In genomic region chr16:15835136-15835878, GRCh38 we compare ENCODE assay signal across 26 cellular contexts. TPM values are rescaled to one million over a fixed set of nuclear protein-coding genes. Genes with fewer than 3 reads are reported as not detected.
DNase-seq lines count a peak whose midpoint lies in the region; ATAC-seq, FAIRE-seq and TF ChIP-seq lines count a peak whose summit lies in the region.
"Had no signal": no experiment of that assay in that cellular context is flagged by ENCODE, and none has a peak within 500 bp of the region (broad histone marks: within the 10 kb centered on the region; RNA-seq: fewer than 3 reads in every experiment).

No MANE protein-coding gene starts in this region.

- POLR2A ChIA-PET in activated CD8-positive, alpha-beta T cell treated with anti-CD3 and anti-CD28 coated beads, Interleukin-2, amount 10 ng/mL, durations not matched to agents 7 days and 5 days (lab: Charles Lee) = no interaction called here

- H3K9me3 ChIP-seq in breast epithelium (no peaks in the 10 kb centered on the region), mammary epithelial cell (replicated peaks; ENCODE audit: insufficient read depth, low read length) (no peaks in the 10 kb centered on the region), neutrophil (no peaks in the 10 kb centered on the region), uterus (no peaks in the 10 kb centered on the region), small intestine (ENCODE audit: control insufficient read depth, low read depth) (no peaks in the 10 kb centered on the region)
- H3K9me3 ChIP-seq: ovary, right atrium auricular region had no signal

- dilution Hi-C loops in mammary epithelial cell (cut with HindIII; ENCODE audit: low sequenced_read_pairs) = no loop called here

- H3K4me1 ChIP-seq in breast epithelium (no peaks in the 10 kb centered on the region), mammary epithelial cell (ENCODE audit: insufficient read depth, low read length) (no peaks in the 10 kb centered on the region), neutrophil (ENCODE audit: control insufficient read depth in 1 of 2, insufficient read depth in 1 of 2, low read depth in 1 of 2, low read length in 1 of 2) (peaks cover 24 to 31% of the 10 kb centered on the region in 2 experiments), uterus (peaks cover 0 to 6% of the 10 kb centered on the region in 2 donors), small intestine (ENCODE audit: control insufficient read depth in 2 of 2, insufficient read depth in 1 of 2, low read depth in 1 of 2, low read length in 1 of 2) (no peaks in the 10 kb centered on the region)

- no peaks in the 10 kb centered on the region for H3K36me3 Mint-ChIP-seq in activated CD8-positive, alpha-beta T cell treated with anti-CD3 and anti-CD28 coated beads, Interleukin-2, amount 10 ng/mL, durations not matched to agents 7 days and 5 days (ENCODE audit: low read depth)
- H3K36me3 Mint-ChIP-seq: naive B cell had no signal

- CTCF ChIA-PET in mammary epithelial cell (lab: Charles Lee; ENCODE audit: low non-redundant PET) = no interaction called here
- CTCF ChIA-PET in activated CD8-positive, alpha-beta T cell treated with anti-CD3 and anti-CD28 coated beads, Interleukin-2, amount 10 ng/mL, durations not matched to agents 7 days and 5 days (lab: Charles Lee) = interaction anchor here (0.9 kb wide), 1 partner anchor 34 kb away, joined by 3 read pairs; no protein-coding TSS in a partner anchor

- no peaks in the 10 kb centered on the region for H4K20me1 ChIP-seq in mammary epithelial cell (ENCODE audit: insufficient read depth, low read length)

- WGBS in mammary epithelial cell (ENCODE audit: low coverage, missing lambda C conversion rate) = 0% methylated on average over 2 of the region's 2 CpGs
- WGBS in small intestine, 3 donors = 45 to 60% (median 52%) methylated on average over 2 of the region's 2 CpGs

- H2AFZ ChIP-seq in mammary epithelial cell (ENCODE audit: low read depth, low read length) = no peak overlapping the region

- H3K9ac ChIP-seq in mammary epithelial cell (ENCODE audit: insufficient read depth, low read length) = no peak overlapping the region

- in situ Hi-C loops in mammary epithelial cell (cut with MboI; ENCODE audit: low sequenced_read_pairs in 2 of 2) = loop anchor here in 1 of 2 donors (10.0 kb wide), 1 partner anchor 61 kb away; no protein-coding TSS in a partner anchor

- H3K27me3 Mint-ChIP-seq in activated CD8-positive, alpha-beta T cell treated with anti-CD3 and anti-CD28 coated beads, Interleukin-2, amount 10 ng/mL, durations not matched to agents 7 days and 5 days (ENCODE audit: low read depth) = peaks cover 4% of the 10 kb centered on the region
- H3K27me3 Mint-ChIP-seq: CD4-positive, alpha-beta T cell had no signal

- no peaks in the 10 kb centered on the region for H3K9me3 Mint-ChIP-seq in activated CD8-positive, alpha-beta T cell treated with anti-CD3 and anti-CD28 coated beads, Interleukin-2, amount 10 ng/mL, durations not matched to agents 7 days and 5 days (ENCODE audit: insufficient read depth)
- H3K9me3 Mint-ChIP-seq: CD4-positive, alpha-beta T cell had no signal

- H3K4me1 Mint-ChIP-seq in activated CD8-positive, alpha-beta T cell treated with anti-CD3 and anti-CD28 coated beads, Interleukin-2, amount 10 ng/mL, durations not matched to agents 7 days and 5 days (ENCODE audit: low read depth) = peaks cover 12% of the 10 kb centered on the region

- H3K27ac ChIP-seq in breast epithelium (peak overlapping the region; percentile 32 to 40), mammary epithelial cell (ENCODE audit: insufficient read depth, low read depth, low read length) (no peak overlapping the region), neutrophil (peak overlapping the region; percentile 5), uterus (peak overlapping the region; percentile 75 to 85), small intestine (ENCODE audit: low read depth in 1 of 2, low read length in 1 of 2) (peak overlapping the region in 1 of 2 donors; percentile 37)
- H3K27ac ChIP-seq: ovary, right atrium auricular region, SK-N-MC, VCaP had no signal

- TF ChIP-seq POLR2A in breast epithelium (IDR thresholded peaks at IDR 0.05) (no peak), uterus (IDR thresholded peaks at IDR 0.05) (no peak)

- no peak for DNase-seq in breast epithelium (ENCODE audit: low spot score in 2 of 2)
- no peak for DNase-seq in mammary epithelial cell
- DNase-seq in activated CD8-positive, alpha-beta T cell treated with anti-CD3 and anti-CD28 coated beads, Interleukin-2, amount 10 ng/mL, durations not matched to agents 7 days and 5 days = no peak
- DNase-seq in uterus = no peak
- no peak for DNase-seq in small intestine
- DNase-seq in occipital lobe (lab: John Stamatoyannopoulos, UW) = no peak
- no peak for DNase-seq in NCI-H1105 (lab: John Stamatoyannopoulos, UW)
- DNase-seq: activated CD4-positive, alpha-beta T cell treated with anti-CD3 and anti-CD28 coated beads, Interleukin-2, amount 50 U/mL, for 1 hour; anterior cingulate cortex; caudate nucleus; CD4-positive, alpha-beta T cell; dermis blood vessel endothelial cell; DMS 273 treated with DMSO at 0.1 percent for 48 hours; GDM1; left cardiac atrium; mesenchymal stem cell; naive B cell; NCI-H1930; NCI-H446; ovary; stimulated activated CD4-positive, alpha-beta T cell treated with anti-CD3 and anti-CD28 coated beads, Interleukin-12 subunit alpha, Interleukin-12 subunit beta, amount 100 ng/mL, for 4 hours had no signal

- no peak for TF ChIP-seq CTCF in breast epithelium (IDR thresholded peaks at IDR 0.05)
- TF ChIP-seq CTCF in mammary epithelial cell (conservative IDR thresholded peaks at IDR 0.05 in 1 of 2, IDR thresholded peaks at IDR 0.05 in 1 of 2; ENCODE audit: extremely low read depth in 1 of 2, insufficient read depth in 1 of 2, low read depth in 1 of 2, low read length in 2 of 2) = no peak
- TF ChIP-seq CTCF in neutrophil (IDR thresholded peaks at IDR 0.05) = no peak
- TF ChIP-seq CTCF in uterus (IDR thresholded peaks at IDR 0.05) = no peak

- no peak overlapping the region for H3K27ac Mint-ChIP-seq in activated CD8-positive, alpha-beta T cell treated with anti-CD3 and anti-CD28 coated beads, Interleukin-2, amount 10 ng/mL, durations not matched to agents 7 days and 5 days
- H3K27ac Mint-ChIP-seq: CD4-positive, alpha-beta T cell had no signal

- H3K36me3 ChIP-seq in breast epithelium (no peaks in the 10 kb centered on the region), mammary epithelial cell (ENCODE audit: insufficient read depth, low read length) (no peaks in the 10 kb centered on the region), neutrophil (no peaks in the 10 kb centered on the region), uterus (no peaks in the 10 kb centered on the region), small intestine (ENCODE audit: control insufficient read depth in 2 of 2, insufficient read depth in 2 of 2, low read length in 2 of 2) (no peaks in the 10 kb centered on the region)
- H3K36me3 ChIP-seq: ovary, right atrium auricular region had no signal

- H3K4me3 Mint-ChIP-seq in activated CD8-positive, alpha-beta T cell treated with anti-CD3 and anti-CD28 coated beads, Interleukin-2, amount 10 ng/mL, durations not matched to agents 7 days and 5 days = no peak overlapping the region
- H3K4me3 Mint-ChIP-seq: CD4-positive, alpha-beta T cell; naive B cell had no signal

- FAIRE-seq in small intestine (lab: Jason Lieb, UNC) = no peak

- intact Hi-C loops in breast epithelium (cut with DNase I; ENCODE audit: low total_unique reads) (no loop called here), mammary epithelial cell (cut with micrococcal nuclease) (no loop called here), uterus (cut with DNase I; ENCODE audit: low total_unique reads) (no loop called here)

- peak; percentile 27 for ATAC-seq in activated CD8-positive, alpha-beta T cell treated with anti-CD3 and anti-CD28 coated beads, Interleukin-2, amount 10 ng/mL, durations not matched to agents 7 days and 5 days

- no peaks in the 10 kb centered on the region for H3K79me2 ChIP-seq in mammary epithelial cell (ENCODE audit: insufficient read depth, low read length)

- no peak overlapping the region for H3K4me2 ChIP-seq in mammary epithelial cell (ENCODE audit: insufficient read depth, low read depth, low read length)

- no TSS peak for BruUV-seq in mammary epithelial cell (replicated peaks; lab: Mats Ljungman, UMichigan)

- H3K27me3 ChIP-seq in breast epithelium = no peaks in the 10 kb centered on the region
- H3K27me3 ChIP-seq in mammary epithelial cell (ENCODE audit: insufficient read depth, low read length) = no peaks in the 10 kb centered on the region
- no peaks in the 10 kb centered on the region for H3K27me3 ChIP-seq in neutrophil
- H3K27me3 ChIP-seq in uterus = no peaks in the 10 kb centered on the region
- H3K27me3 ChIP-seq in small intestine (ENCODE audit: control insufficient read depth in 2 of 2, insufficient read depth in 2 of 2, low read length in 2 of 2) = no peaks in the 10 kb centered on the region
- H3K27me3 ChIP-seq: ovary, right atrium auricular region had no signal

- no peak overlapping the region for H3K4me3 ChIP-seq in breast epithelium
- no peak overlapping the region for H3K4me3 ChIP-seq in mammary epithelial cell (replicated peaks in 1 of 3; ENCODE audit: insufficient read depth in 1 of 3, low read depth in 2 of 3, low read length in 3 of 3)
- H3K4me3 ChIP-seq in neutrophil (ENCODE audit: low read depth in 1 of 2, low read length in 1 of 2) = no peak overlapping the region
- no peak overlapping the region for H3K4me3 ChIP-seq in uterus
- no peak overlapping the region for H3K4me3 ChIP-seq in small intestine (ENCODE audit: low read depth in 1 of 2, low read length in 2 of 2)
- H3K4me3 ChIP-seq: ovary, right atrium auricular region, SK-N-MC had no signal

RNA-seq across cellular contexts. Expression of gene MYH11, which starts 21.5 kb away (rescaled TPM):
- 100 to 1,000 TPM in 1 of 3 donors, 10 to 100 TPM in 2; 11.7 to 144 (median 96.6) TPM for total RNA-seq in breast epithelium
- under 1 TPM in 1 of 2 donors, not detected in 1; 0.33 TPM for total RNA-seq in mammary epithelial cell
- not detected for polyA plus RNA-seq in mammary epithelial cell
- not detected for polyA minus RNA-seq in mammary epithelial cell
- total RNA-seq in activated CD8-positive, alpha-beta T cell treated with anti-CD3 and anti-CD28 coated beads, Interleukin-2, amount 10 ng/mL, durations not matched to agents 7 days and 5 days = not detected
- 1,000 to 10,000 TPM in 2 of 4 donors, 100 to 1,000 TPM in 2; 447 to 1,893 (median 822) TPM for total RNA-seq in uterus
- polyA plus RNA-seq in small intestine = 10 to 100 TPM in 2 of 3 donors, 1 to 10 TPM in 1; 3.4 to 89.6 (median 14.3) TPM
- under 0.01 TPM for total RNA-seq in occipital lobe
- total RNA-seq: CD4-positive, alpha-beta T cell; dermis blood vessel endothelial cell; RPMI7951 had no signal

RNA-seq across cellular contexts. Expression of gene CEP20, which starts 53.1 kb away (rescaled TPM):
- 10 to 100 TPM; 31.8 to 43.9 (median 40.8) TPM for total RNA-seq in breast epithelium
- total RNA-seq in mammary epithelial cell = 10 to 100 TPM; 40.1 to 45.8 TPM
- 17.7 TPM for polyA plus RNA-seq in mammary epithelial cell
- 8.6 TPM for polyA minus RNA-seq in mammary epithelial cell
- total RNA-seq in activated CD8-positive, alpha-beta T cell treated with anti-CD3 and anti-CD28 coated beads, Interleukin-2, amount 10 ng/mL, durations not matched to agents 7 days and 5 days = 10 to 100 TPM; 38.8 to 45.0 TPM
- total RNA-seq in uterus = 100 to 1,000 TPM in 1 of 4 donors, 10 to 100 TPM in 3; 13.8 to 101 (median 47.9) TPM
- 10 to 100 TPM; 10.7 to 27.1 (median 15.4) TPM for polyA plus RNA-seq in small intestine
- 38.2 TPM for total RNA-seq in occipital lobe

Comparison
In these comparisons a context has a peak if more than half of its experiments do, and no peak if none do; other contexts are left out.
1. RNA of gene MYH11, which starts 21.5 kb away (total RNA-seq): 447 to 1,893 TPM in uterus and 11.7 to 144 TPM in breast epithelium; 0.33 TPM in mammary epithelial cell, not detected in activated CD8-positive, alpha-beta T cell treated with anti-CD3 and anti-CD28 coated beads, Interleukin-2, amount 10 ng/mL, durations not matched to agents 7 days and 5 days and under 0.01 TPM in occipital lobe (single experiment); every median in the first group is over 4 times any median in the second.